17 cellular contexts compared by ENCODE assay signal in the genomic region with DNA sequence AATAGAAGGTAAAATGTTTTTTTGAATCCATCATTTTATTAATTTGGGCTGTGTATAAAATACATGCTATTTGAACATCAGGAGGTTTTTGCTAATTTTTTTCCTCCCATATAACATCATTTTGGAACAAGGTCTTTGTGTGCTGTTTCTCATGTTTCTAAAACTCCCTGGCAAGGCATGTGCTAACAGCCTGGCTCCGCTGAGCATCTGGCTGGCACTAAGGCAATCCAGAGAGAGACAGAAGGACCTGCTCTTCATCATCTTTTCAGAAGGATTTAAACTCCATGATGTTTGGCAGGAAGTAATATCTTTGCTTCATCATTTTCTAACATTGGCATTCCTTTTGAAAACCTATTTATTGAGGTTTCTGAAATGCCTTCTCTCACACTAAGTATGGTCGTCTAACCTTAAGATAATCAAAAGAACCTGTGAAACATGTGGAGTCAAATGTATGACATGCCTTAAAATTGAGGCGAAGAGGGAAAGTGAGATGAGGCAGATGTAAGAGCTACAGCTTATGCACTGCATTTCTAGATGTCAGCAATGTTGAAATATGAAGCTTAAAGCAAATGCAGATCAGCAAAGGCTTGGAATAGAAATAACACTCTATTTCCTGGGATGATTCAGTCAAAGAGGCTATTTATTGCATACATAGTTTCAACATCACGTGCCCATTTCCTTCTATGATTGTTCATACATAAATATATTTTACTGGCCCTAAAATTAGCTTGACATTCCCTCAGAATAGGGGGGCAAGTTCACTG.
DNase-seq lines count a peak whose midpoint lies in the region; ATAC-seq and TF ChIP-seq lines count a peak whose summit lies in the region.
"Had no signal": no experiment of that assay in that cellular context is flagged by ENCODE, and none has a peak within 500 bp of the region (broad histone marks: within the 10 kb centered on the region; RNA-seq: fewer than 3 reads in every experiment).

No MANE protein-coding gene starts in this region.

- peaks cover 10% of the 10 kb centered on the region for H3K4me1 Mint-ChIP-seq in brain

- TF ChIP-seq CTCF in BJ (IDR thresholded peaks at IDR 0.05; ENCODE audit: insufficient read depth, low read depth, low read length) (no peak), brain (conservative IDR thresholded peaks at IDR 0.05) (no peak)

- CTCF ChIA-PET in BJ (lab: Yijun Ruan, JAX), result interaction anchor here (0.6 to 4.0 kb wide), 2 partner anchors 12 to 327 kb away, joined by 3 to 25 read pairs; no protein-coding TSS in a partner anchor

- H3K4me3 Mint-ChIP-seq in brain, result no peak overlapping the region
- H3K4me3 Mint-ChIP-seq: activated T-helper 1 cell treated with anti-CD3 and anti-CD28 coated beads, Interleukin-12 subunit alpha, Interleukin-12 subunit beta, Interleukin-2, Interleukin-4 antibody, amounts not matched to agents 30 ng/mL and 10 ng/mL and 1 ng/mL, durations not matched to agents 14 hours and 24 hours and 36 hours; T-helper 1 cell treated with Interleukin-12 subunit alpha and Interleukin-12 subunit beta and Interleukin-4 antibody, amounts not matched to agents 30 μg/mL and 1 μg/mL, for 36 hours had no signal

- H3K36me3 Mint-ChIP-seq in brain, result no peaks in the 10 kb centered on the region

- H3K27me3 Mint-ChIP-seq in brain, result no peaks in the 10 kb centered on the region

- no peak overlapping the region for H3K4me3 ChIP-seq in BJ (ENCODE audit: low read depth, low read length)
- H3K4me3 ChIP-seq: suprapubic skin had no signal

- peaks cover 0 to 12% (median 2%) of the 10 kb centered on the region in 5 experiments for H3K9me3 Mint-ChIP-seq in brain

- POLR2A ChIA-PET in BJ (lab: Charles Lee), result no interaction called here

- DNase-seq in BJ (ENCODE audit: low read depth), result peak; percentile 23
- peak; percentile 6 for DNase-seq in NCI-H1694 treated with DMSO at 0.1 percent for 48 hours (lab: John Stamatoyannopoulos, UW)
- DNase-seq in inferior parietal cortex (ENCODE audit: extremely low spot score), result peak; percentile 19
- DNase-seq in NCI-H1436 treated with DMSO at 0.1 percent for 48 hours (lab: John Stamatoyannopoulos, UW), result no peak
- no peak for DNase-seq in OCI-M1 (lab: John Stamatoyannopoulos, UW)
- no peak for DNase-seq in HK-2 (ENCODE audit: unreplicated experiment)
- DNase-seq: activated CD4-positive, CD25-positive, alpha-beta regulatory T cell; Calu3; GF-D8; glutamatergic neuron; stimulated activated CD4-positive, alpha-beta T cell treated with anti-CD3 and anti-CD28 coated beads, Interleukin-2, amount 100 ng/mL, for 24 hours had no signal

- no peak for ATAC-seq in GM21529 (IDR thresholded peaks at IDR 0.05; ENCODE audit: unreplicated experiment)
- ATAC-seq: HCT116 had no signal

- no peaks in the 10 kb centered on the region for H3K36me3 ChIP-seq in BJ (ENCODE audit: control insufficient read depth, insufficient read depth, low read length)
- H3K36me3 ChIP-seq: suprapubic skin had no signal

- H3K27ac Mint-ChIP-seq in brain, result peak overlapping the region in 4 of 5 experiments; percentile 0 to 48 (median 18)
- H3K27ac Mint-ChIP-seq: activated T-helper 1 cell treated with anti-CD3 and anti-CD28 coated beads, Interleukin-12 subunit alpha, Interleukin-12 subunit beta, Interleukin-2, Interleukin-4 antibody, amounts not matched to agents 30 ng/mL and 10 ng/mL and 1 ng/mL, durations not matched to agents 14 hours and 24 hours and 36 hours; T-helper 1 cell treated with Interleukin-12 subunit alpha and Interleukin-12 subunit beta and Interleukin-4 antibody, amounts not matched to agents 30 μg/mL and 1 μg/mL, for 36 hours had no signal

- no peaks in the 10 kb centered on the region for H3K27me3 ChIP-seq in BJ (ENCODE audit: control insufficient read depth, insufficient read depth, low read length)
- H3K27me3 ChIP-seq: suprapubic skin had no signal

Comparison
In these comparisons a context has a peak if more than half of its experiments do, and no peak if none do; other contexts are left out.
1. DNase-seq: peak in BJ (single experiment), NCI-H1694 treated with DMSO at 0.1 percent for 48 hours (single experiment) and inferior parietal cortex (single experiment); none in NCI-H1436 treated with DMSO at 0.1 percent for 48 hours (single experiment), OCI-M1 (single experiment) and HK-2 (single experiment).